Comparison of ENCODE assay signal across 28 cellular contexts in genomic region chr12:65984227-65984479, GRCh38.
"Had no signal": no experiment of that assay in that cellular context is flagged by ENCODE, and none has a peak within 500 bp of the region (broad histone marks: within the 10 kb centered on the region; RNA-seq: fewer than 3 reads in every experiment).

No MANE protein-coding gene starts in this region.

- H3K36me3 Mint-ChIP-seq: activated naive CD8-positive, alpha-beta T cell; brain; natural killer cell treated with Interleukin-12 subunit alpha and Interleukin-12 subunit beta and Interleukin-15 and Interleukin-18, amount 100 ng/mL, for 72 hours; stimulated activated naive B cell treated with anti-CD40 and anti-IgM and Interleukin-4, amounts not matched to agents 10 μg/mL and 1 μg/mL and 100 μg/mL, for 72 hours had no signal

- H3K4me1 ChIP-seq: gastroesophageal sphincter, right atrium auricular region, stomach, tibial artery had no signal

- H3K4me2 ChIP-seq: hepatocyte had no signal

- H3K9me3 Mint-ChIP-seq: natural killer cell treated with Interleukin-12 subunit alpha and Interleukin-12 subunit beta and Interleukin-15 and Interleukin-18, amount 100 ng/mL, for 72 hours had no signal

- DNase-seq: activated CD4-positive, alpha-beta T cell treated with anti-CD3 and anti-CD28 coated beads for 48 hours; activated CD4-positive, alpha-beta T cell treated with anti-CD3 and anti-CD28 coated beads, Interleukin-2, amount 50 U/mL, for 48 hours; activated CD8-positive, alpha-beta memory T cell treated with anti-CD3 and anti-CD28 coated beads for 24 hours; activated effector memory CD4-positive, alpha-beta T cell treated with Interleukin-2 at 50 U/mL for 16 hours; activated naive CD4-positive, alpha-beta T cell treated with Interleukin-2 at 50 U/mL for 16 hours; aorta; cerebellar nuclear complex; dorsolateral prefrontal cortex; effector memory CD4-positive, alpha-beta T cell; islet precursor cell; left cardiac atrium; left ventricle myocardium superior; stimulated activated CD4-positive, alpha-beta T cell treated with anti-CD3 and anti-CD28 coated beads, Interleukin-2, amount 100 ng/mL, for 24 hours; stimulated activated naive B cell treated with anti-CD40 and anti-IgM and Interleukin-4, amounts not matched to agents 10 μg/mL and 1 μg/mL and 100 μg/mL, for 72 hours; stomach; T-helper 9 cell; tibial artery had no signal

- H3K36me3 ChIP-seq: cardiac muscle cell, gastroesophageal sphincter, right atrium auricular region, stomach, tibial artery, WERI-Rb-1 had no signal

- H3K27me3 ChIP-seq: cardiac muscle cell, gastroesophageal sphincter, hepatocyte, right atrium auricular region, stomach, tibial artery had no signal

- FAIRE-seq: TTC549 had no signal

- H3K79me2 ChIP-seq: hepatocyte had no signal

- H3K27ac ChIP-seq: cardiac muscle cell, coronary artery, dorsolateral prefrontal cortex, gastroesophageal sphincter, hepatocyte, right atrium auricular region, stomach, tibial artery, WERI-Rb-1 had no signal

- H3K4me1 Mint-ChIP-seq: brain; stimulated activated naive B cell treated with anti-CD40 and anti-IgM and Interleukin-4, amounts not matched to agents 10 μg/mL and 1 μg/mL and 100 μg/mL, for 72 hours had no signal

- H2AFZ ChIP-seq: hepatocyte had no signal

- ATAC-seq: gastroesophageal sphincter, left ventricle myocardium superior had no signal

- H3K4me3 ChIP-seq: cardiac muscle cell, coronary artery, dorsolateral prefrontal cortex, gastroesophageal sphincter, hepatocyte, mucosa of descending colon, right atrium auricular region, stomach, tibial artery had no signal

- H3K4me3 Mint-ChIP-seq: activated naive CD8-positive, alpha-beta T cell; brain; natural killer cell treated with Interleukin-12 subunit alpha and Interleukin-12 subunit beta and Interleukin-15 and Interleukin-18, amount 100 ng/mL, for 72 hours; stimulated activated naive B cell treated with anti-CD40 and anti-IgM and Interleukin-4, amounts not matched to agents 10 μg/mL and 1 μg/mL and 100 μg/mL, for 72 hours had no signal

- H3K27me3 Mint-ChIP-seq: brain; stimulated activated naive B cell treated with anti-CD40 and anti-IgM and Interleukin-4, amounts not matched to agents 10 μg/mL and 1 μg/mL and 100 μg/mL, for 72 hours had no signal

- H3K9me3 ChIP-seq: gastroesophageal sphincter, mucosa of descending colon, right atrium auricular region, stomach, tibial artery had no signal

- H3K27ac Mint-ChIP-seq: activated naive CD8-positive, alpha-beta T cell; natural killer cell treated with Interleukin-12 subunit alpha and Interleukin-12 subunit beta and Interleukin-15 and Interleukin-18, amount 100 ng/mL, for 72 hours; stimulated activated naive B cell treated with anti-CD40 and anti-IgM and Interleukin-4, amounts not matched to agents 10 μg/mL and 1 μg/mL and 100 μg/mL, for 72 hours had no signal
